In genomic region chr1:92858564-92859399, GRCh38 we compare ENCODE assay signal across 8 cellular contexts. TPM values are rescaled to one million over a fixed set of nuclear protein-coding genes. Genes with fewer than 3 reads are reported as not detected.
A peak's percentile ranks its signal among the peaks of the same experiment; 100 is the strongest.
DNase-seq lines count a peak whose midpoint lies in the region; ATAC-seq, FAIRE-seq and TF ChIP-seq lines count a peak whose summit lies in the region.

No MANE protein-coding gene starts in this region.

- no peak overlapping the region for H2BK20ac ChIP-seq in H1 (ENCODE audit: low read length)

- CTCF ChIA-PET in H1 (lab: Charles Lee; ENCODE audit: partially characterized antibody): interaction anchor here (0.6 to 4.1 kb wide), 59 partner anchors 8 to 873 kb away, joined by 3 to 79 read pairs (median 5); partner anchors contain the start of genes DIPK1A and RPL5

- ATAC-seq in HG03280 (IDR thresholded peaks at IDR 0.05; ENCODE audit: unreplicated experiment): peak; percentile 80

- no peaks in the 10 kb centered on the region for H3K79me1 ChIP-seq in H1 (ENCODE audit: low read depth, low read length)
- H3K79me1 ChIP-seq in mesendoderm (ENCODE audit: low read length): no peaks in the 10 kb centered on the region

- H3K9me3 ChIP-seq in H1 (ENCODE audit: insufficient read depth in 2 of 2, low read depth in 1 of 2, low read length in 1 of 2): no peaks in the 10 kb centered on the region

- TF ChIP-seq RAD21 in H1 (IDR thresholded peaks at IDR 0.05 in 1 of 2, conservative IDR thresholded peaks at IDR 0.05 in 1 of 2; ENCODE audit: low read depth in 2 of 2, low read length in 2 of 2): peak; percentile 95 to 96

- H2AK5ac ChIP-seq in H1 (ENCODE audit: low read depth, low read length): no peak overlapping the region
- no peak overlapping the region for H2AK5ac ChIP-seq in mesendoderm (ENCODE audit: low read length)

- no peak overlapping the region for H3K9ac ChIP-seq in H1 (replicated peaks in 1 of 4; ENCODE audit: extremely low read depth in 1 of 4, low read depth in 3 of 4, low read length in 3 of 4)
- H3K9ac ChIP-seq in mesendoderm (ENCODE audit: low read length): no peak overlapping the region

- H4K5ac ChIP-seq in H1 (ENCODE audit: insufficient read length, low read depth, low read length) (no peak overlapping the region), mesendoderm (ENCODE audit: low read length) (no peak overlapping the region)

- TF ChIP-seq CTCF in 22Rv1 (IDR thresholded peaks at IDR 0.05): peak; percentile 88
- peak; percentile 75 for TF ChIP-seq CTCF in GM12873 (IDR thresholded peaks at IDR 0.05; ENCODE audit: insufficient read depth, low read depth, low read length, missing control alignments)
- TF ChIP-seq CTCF in H1 (IDR thresholded peaks at IDR 0.05; ENCODE audit: control extremely low read depth in 1 of 3, insufficient read depth in 1 of 3, low read depth in 1 of 3, low read length in 3 of 3): peak in 2 of 3 experiments; percentile 88 to 98; a peak in 3 of 4 replicates

- no peaks in the 10 kb centered on the region for H3K27me3 ChIP-seq in H1 (replicated peaks in 1 of 4; ENCODE audit: control insufficient read depth in 3 of 4, extremely low read depth in 1 of 4, insufficient read depth in 3 of 4, low read length in 3 of 4)
- H3K27me3 ChIP-seq in mesendoderm (ENCODE audit: insufficient read depth, low read length, poor library complexity): no peaks in the 10 kb centered on the region

- no peak for TF ChIP-seq POLR2A in H1 (IDR thresholded peaks at IDR 0.05; ENCODE audit: control extremely low read depth in 1 of 2, low read depth in 2 of 2, low read length in 2 of 2)

- no peak overlapping the region for H3K14ac ChIP-seq in H1 (ENCODE audit: insufficient read length)

- H3K36me3 ChIP-seq in H1 (ENCODE audit: control insufficient read depth in 2 of 4, insufficient read depth in 4 of 4, low read length in 3 of 4) (no peaks in the 10 kb centered on the region), mesendoderm (ENCODE audit: control insufficient read depth, insufficient read depth, low read length) (no peaks in the 10 kb centered on the region)

- TF ChIP-seq EP300 in H1 (IDR thresholded peaks at IDR 0.05; ENCODE audit: borderline replicate concordance in 1 of 2, low read depth in 2 of 2, low read length in 2 of 2): no peak

- H2BK5ac ChIP-seq in H1 (ENCODE audit: low read depth, low read length) (no peak overlapping the region), mesendoderm (ENCODE audit: low read length) (no peak overlapping the region)

- no peak overlapping the region for H3K23ac ChIP-seq in H1 (ENCODE audit: insufficient read length)
- H3K23ac ChIP-seq in mesendoderm (ENCODE audit: low read length): no peak overlapping the region

- no peak overlapping the region for H3K56ac ChIP-seq in H1 (replicated peaks; ENCODE audit: insufficient read length, low read depth, low read length)
- H3K56ac ChIP-seq in mesendoderm (ENCODE audit: low read length): no peak overlapping the region

- H3K18ac ChIP-seq in H1 (ENCODE audit: extremely low read depth, low read length): no peak overlapping the region
- H3K18ac ChIP-seq in mesendoderm (ENCODE audit: low read length): no peak overlapping the region

- H2BK120ac ChIP-seq in H1 (replicated peaks; ENCODE audit: low read depth, low read length) (no peak overlapping the region), mesendoderm (ENCODE audit: low read depth, low read length) (no peak overlapping the region)

- no peak overlapping the region for H3K4me3 ChIP-seq in H1 (ENCODE audit: extremely low read depth in 1 of 4, insufficient read depth in 2 of 4, low read depth in 3 of 4, low read length in 4 of 4)
- H3K4me3 ChIP-seq in mesendoderm (ENCODE audit: low read length): no peak overlapping the region

- H3K4me1 ChIP-seq in H1 (replicated peaks in 1 of 4; ENCODE audit: control insufficient read depth in 3 of 4, insufficient read depth in 4 of 4, low read length in 3 of 4) (no peaks in the 10 kb centered on the region), mesendoderm (ENCODE audit: control insufficient read depth, low read depth, low read length) (no peaks in the 10 kb centered on the region)

- no peak overlapping the region for H2AFZ ChIP-seq in H1 (ENCODE audit: low read length)

- H3K4ac ChIP-seq in H1 (replicated peaks; ENCODE audit: insufficient read length, low read depth, low read length) (no peak overlapping the region), mesendoderm (ENCODE audit: low read depth, low read length) (no peak overlapping the region)

- 62 to 100% methylated on average over 7 to 13 of the region's 13 CpGs for WGBS in H1 (ENCODE audit: extremely low coverage in 1 of 2, insufficient coverage in 1 of 2, insufficient read length in 1 of 2, insufficient replicate concordance in 2 of 2, low coverage in 1 of 2, low lambda C conversion rate in 2 of 2, missing lambda C conversion rate in 1 of 2), 2 experiments
- WGBS in mesendoderm (ENCODE audit: extremely low coverage, insufficient coverage, low lambda C conversion rate): 100% methylated on average over 6 of the region's 13 CpGs

- no peak overlapping the region for H2BK12ac ChIP-seq in H1 (ENCODE audit: low read depth, low read length)

- H3K27ac ChIP-seq in 22Rv1 (no peak overlapping the region), H1 (ENCODE audit: low read depth, low read length) (no peak overlapping the region), mesendoderm (ENCODE audit: low read depth, low read length) (no peak overlapping the region)

- H3K79me2 ChIP-seq in H1 (ENCODE audit: control insufficient read depth in 1 of 2, insufficient read depth in 2 of 2, low read length in 2 of 2) (no peaks in the 10 kb centered on the region), mesendoderm (ENCODE audit: control insufficient read depth, insufficient read depth, low read length) (no peaks in the 10 kb centered on the region)

- peak; percentile 92 for FAIRE-seq in H1 (lab: Jason Lieb, UNC)

- H3K23me2 ChIP-seq in H1 (ENCODE audit: low read depth, low read length): no peaks in the 10 kb centered on the region

- H4K8ac ChIP-seq in H1 (ENCODE audit: extremely low read depth, insufficient read depth, low read length): no peak overlapping the region
- no peak overlapping the region for H4K8ac ChIP-seq in mesendoderm (ENCODE audit: low read depth, low read length)

- peak; percentile 79 for DNase-seq in NCI-H446 treated with DMSO at 0.1 percent for 48 hours (lab: John Stamatoyannopoulos, UW)
- peak; percentile 57 for DNase-seq in activated CD4-positive, alpha-beta T cell treated with anti-CD3 and anti-CD28 coated beads for 48 hours
- DNase-seq in H1 (ENCODE audit: low read depth in 1 of 2, low spot score in 2 of 2): no peak
- peak; percentile 82 for DNase-seq in mesendoderm
- DNase-seq in superior temporal gyrus (ENCODE audit: extremely low spot score): peak; percentile 99

- H4K91ac ChIP-seq in H1 (replicated peaks; ENCODE audit: insufficient read length, low read length): no peak overlapping the region

- POLR2A ChIA-PET in H1 (lab: Charles Lee; ENCODE audit: partially characterized antibody): interaction anchor here (0.8 to 1.6 kb wide), 3 partner anchors 11 to 135 kb away, joined by 3 to 6 read pairs (median 4); no protein-coding TSS in a partner anchor

- H2BK15ac ChIP-seq in H1 (ENCODE audit: low read length): no peak overlapping the region
- no peak overlapping the region for H2BK15ac ChIP-seq in mesendoderm (replicated peaks; ENCODE audit: low read depth)

- H4K20me1 ChIP-seq in H1 (replicated peaks in 1 of 2; ENCODE audit: control insufficient read depth in 1 of 2, insufficient read depth in 2 of 2, low read length in 2 of 2): no peaks in the 10 kb centered on the region

- no peak overlapping the region for H3K4me2 ChIP-seq in H1 (ENCODE audit: insufficient read depth in 1 of 2, low read depth in 2 of 2, low read length in 2 of 2)
- no peak overlapping the region for H3K4me2 ChIP-seq in mesendoderm (ENCODE audit: low read length)

TF ChIP-seq in H1, 55 proteins besides CTCF, POLR2A, EP300 and RAD21 (continues in another document):
- no peak for TF ChIP-seq TAF1 (IDR thresholded peaks at IDR 0.05; ENCODE audit: low read depth, low read length)
- TF ChIP-seq NRF1 (IDR thresholded peaks at IDR 0.05; ENCODE audit: low read depth, low read length): no peak

RNA-seq across cellular contexts. Expression of gene RPL5, which starts 26.9 kb away (rescaled TPM):
- total RNA-seq in H1 (2021; fragmentation: NEBNext Ultra II Directional; extraction: Animal tissue kit (Norgen Biotek cat#: 25700)): 1,464 and 1,506 TPM in 2 replicates
- 945 and 2,034 TPM in 2 replicates for polyA plus RNA-seq in H1 (2011; rRNA removed)
- 2,075 TPM for polyA plus RNA-seq in H1 (2011; cell fraction: cytosol; rRNA removed)
- 1,548 TPM for polyA plus RNA-seq in H1 (2011; cell fraction: nucleus; rRNA removed)
- 2,228 to 3,798 TPM (median 2,465 TPM) in 4 replicates for polyA plus RNA-seq in H1 (2012, experiment 1 of 2)
- polyA plus RNA-seq in H1 (2012, experiment 2 of 2): 744 TPM
- 5,108 TPM for polyA plus RNA-seq in H1 (2013, experiment 1 of 2)
- 4,994 TPM for polyA plus RNA-seq in H1 (2013, experiment 2 of 2)
- polyA minus RNA-seq in H1 (2011; rRNA and poly(A)+ RNA removed): 1,367 and 1,617 TPM in 2 replicates
- 467 TPM for polyA minus RNA-seq in H1 (2011; cell fraction: cytosol; rRNA and poly(A)+ RNA removed)
- polyA minus RNA-seq in H1 (2011; cell fraction: nucleus; rRNA and poly(A)+ RNA removed): 1,625 TPM
- polyA plus RNA-seq in mesendoderm (2013, experiment 1 of 2): 5,152 TPM
- 5,127 TPM for polyA plus RNA-seq in mesendoderm (2013, experiment 2 of 2)

Comparison
In these comparisons a context has a peak if more than half of its experiments do, and no peak if none do; other contexts are left out.
1. DNase-seq: peak in NCI-H446 treated with DMSO at 0.1 percent for 48 hours (single experiment), activated CD4-positive, alpha-beta T cell treated with anti-CD3 and anti-CD28 coated beads for 48 hours (single experiment), mesendoderm (single experiment) and superior temporal gyrus (single experiment); none in H1 (0 of 2).
2. Peak in every context shown above with its lines, with median percentiles within 50 percentile points of each other: CTCF ChIP-seq.